7 cellular contexts compared by ENCODE assay signal in genomic region chr5:149452665-149453617, GRCh38.
A peak's percentile ranks its signal among the peaks of the same experiment; 100 is the strongest.
DNase-seq lines count a peak whose midpoint lies in the region; ATAC-seq and TF ChIP-seq lines count a peak whose summit lies in the region.

No MANE protein-coding gene starts in this region.

- no peaks in the 10 kb centered on the region for H3K27me3 ChIP-seq in esophagus (ENCODE audit: control insufficient read depth in 1 of 2, insufficient read depth in 2 of 2, low read length in 2 of 2)
- no peaks in the 10 kb centered on the region for H3K27me3 ChIP-seq in mucosa of rectum (ENCODE audit: control insufficient read depth in 2 of 2, insufficient read depth in 2 of 2, low read length in 2 of 2)
- H3K27me3 ChIP-seq in vagina, result no peaks in the 10 kb centered on the region

- CTCF ChIA-PET in OCI-LY7 (lab: Charles Lee; ENCODE audit: unreplicated experiment), result no interaction called here

- no peak for DNase-seq in OCI-LY7 (ENCODE audit: low spot score)
- DNase-seq in vagina (ENCODE audit: extremely low spot score in 2 of 2), result peak in 1 of 2 donors; percentile 93
- DNase-seq in putamen (ENCODE audit: low spot score), result no peak
- no peak for DNase-seq in NCI-H1417 (lab: John Stamatoyannopoulos, UW)

- H3K9me3 ChIP-seq in OCI-LY7 (ENCODE audit: low read length) (no peaks in the 10 kb centered on the region), esophagus (ENCODE audit: control insufficient read depth in 2 of 2, insufficient read depth in 1 of 2, low read depth in 1 of 2, low read length in 1 of 2) (no peaks in the 10 kb centered on the region), mucosa of rectum (ENCODE audit: control insufficient read depth in 2 of 2, low read length in 2 of 2) (no peaks in the 10 kb centered on the region), vagina (no peaks in the 10 kb centered on the region)

- H3K9ac ChIP-seq in mucosa of rectum (ENCODE audit: low read depth in 1 of 2, low read length in 2 of 2), result peak overlapping the region; percentile 26 to 62

- 56 to 69% methylated on average over 16 of the region's 16 CpGs for WGBS in esophagus, 2 donors

- H3K4me2 ChIP-seq in OCI-LY7 (ENCODE audit: low read length), result no peak overlapping the region

- H3K4me1 ChIP-seq in OCI-LY7 (ENCODE audit: insufficient read depth, low read length, poor library complexity, severe bottlenecking) (peaks cover 8% of the 10 kb centered on the region), esophagus (ENCODE audit: control insufficient read depth in 2 of 2, insufficient read depth in 2 of 2, low read length in 1 of 2) (peaks cover 0 to 16% of the 10 kb centered on the region in 2 donors), mucosa of rectum (ENCODE audit: control insufficient read depth in 2 of 2, insufficient read depth in 2 of 2, low read length in 2 of 2) (peaks cover 38 to 48% of the 10 kb centered on the region in 2 donors), vagina (peaks cover 60% of the 10 kb centered on the region)

- intact Hi-C loops in OCI-LY7 (cut with micrococcal nuclease; ENCODE audit: unreplicated experiment) (no loop called here), vagina (cut with DNase I) (loop anchor here (5.0 kb wide), 1 partner anchor 39 kb away; no protein-coding TSS in a partner anchor)

- BruUV-seq in OCI-LY7 (replicated peaks; lab: Mats Ljungman, UMichigan), result no TSS peak

- H4K20me1 ChIP-seq in OCI-LY7 (ENCODE audit: insufficient read depth, low read length), result no peaks in the 10 kb centered on the region

- no peak overlapping the region for H3K27ac ChIP-seq in OCI-LY7 (ENCODE audit: low read depth, low read length, poor library complexity, severe bottlenecking)
- peak overlapping the region; percentile 65 to 88 for H3K27ac ChIP-seq in esophagus (ENCODE audit: low read depth in 2 of 2, low read length in 1 of 2)
- H3K27ac ChIP-seq in mucosa of rectum (ENCODE audit: low read depth in 2 of 2, low read length in 2 of 2), result peak overlapping the region; percentile 89 to 93
- H3K27ac ChIP-seq in vagina, result peak overlapping the region; percentile 91

- TF ChIP-seq POLR2A in vagina (IDR thresholded peaks at IDR 0.05), result peak in 1 of 2 donors; percentile 17

- ATAC-seq in HG02759 (IDR thresholded peaks at IDR 0.05; ENCODE audit: unreplicated experiment), result no peak

- H3K36me3 ChIP-seq in OCI-LY7 (ENCODE audit: insufficient read depth, low read length), result no peaks in the 10 kb centered on the region
- no peaks in the 10 kb centered on the region for H3K36me3 ChIP-seq in esophagus (ENCODE audit: control insufficient read depth in 2 of 2, insufficient read depth in 2 of 2, low read length in 1 of 2)
- H3K36me3 ChIP-seq in mucosa of rectum (ENCODE audit: control insufficient read depth in 2 of 2, insufficient read depth in 2 of 2, low read length in 2 of 2), result no peaks in the 10 kb centered on the region
- H3K36me3 ChIP-seq in vagina, result no peaks in the 10 kb centered on the region

- H3K4me3 ChIP-seq in OCI-LY7 (ENCODE audit: low read depth, low read length, poor library complexity, severe bottlenecking) (no peak overlapping the region), esophagus (ENCODE audit: low read depth in 1 of 2, low read length in 2 of 2) (no peak overlapping the region), mucosa of rectum (ENCODE audit: low read length in 2 of 2) (no peak overlapping the region), vagina (no peak overlapping the region)

- POLR2A ChIA-PET in OCI-LY7 (lab: Charles Lee), result interaction anchor here (0.8 kb wide), 1 partner anchor 48 kb away, joined by 3 read pairs; no protein-coding TSS in a partner anchor

- no peaks in the 10 kb centered on the region for H3K9me2 ChIP-seq in OCI-LY7 (ENCODE audit: insufficient read depth, low read length)

- peak overlapping the region; percentile 90; the same call in 1 of the 2 replicates for H2AFZ ChIP-seq in OCI-LY7 (ENCODE audit: low read length)

- no peak for TF ChIP-seq CTCF in OCI-LY7 (conservative IDR thresholded peaks at IDR 0.05; ENCODE audit: low read length)
- no peak for TF ChIP-seq CTCF in vagina (IDR thresholded peaks at IDR 0.05)

- no peaks in the 10 kb centered on the region for H3K79me2 ChIP-seq in OCI-LY7 (ENCODE audit: insufficient read depth, low read depth, low read length)
